Comparison of ENCODE assay signal across 8 cellular contexts in the genomic region with DNA sequence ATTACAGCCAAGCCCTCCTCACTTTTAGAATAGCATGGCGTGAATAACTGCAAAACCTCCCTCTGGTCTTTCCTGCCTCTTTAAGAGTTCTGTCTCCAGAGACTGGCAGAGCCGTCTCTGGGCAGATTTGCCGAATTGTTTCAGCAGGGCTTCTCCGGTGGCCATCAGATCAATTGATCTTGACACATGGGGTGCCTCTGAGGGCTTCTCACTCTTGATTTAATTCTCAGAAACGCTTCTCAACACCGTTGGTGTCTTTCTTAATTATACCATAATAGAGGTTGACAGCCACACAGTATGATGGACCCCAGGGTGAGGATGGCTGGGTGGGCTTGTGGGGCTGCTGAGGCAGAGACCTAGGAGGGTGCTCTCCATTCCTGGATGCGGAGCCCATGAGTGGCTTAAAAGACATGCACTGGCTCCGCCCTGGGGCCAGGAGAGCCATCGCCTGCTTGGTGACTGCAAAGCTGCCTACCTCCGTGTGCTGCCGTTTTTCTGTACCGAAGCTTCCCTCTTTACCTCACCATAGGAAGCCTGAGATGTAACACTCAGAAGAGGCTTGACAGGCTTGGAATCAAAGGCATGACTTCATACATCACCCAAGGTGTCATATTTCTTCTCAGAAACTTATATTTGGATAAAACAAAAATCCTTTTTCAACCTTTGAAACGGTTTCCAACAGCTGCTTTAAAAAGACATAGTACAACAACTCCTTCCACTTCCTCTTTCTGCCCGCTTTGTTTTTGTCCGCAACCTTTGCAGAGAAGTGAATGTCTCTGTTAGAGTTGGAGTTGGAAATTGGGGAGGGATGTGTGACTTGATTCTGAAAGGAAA.
DNase-seq lines count a peak whose midpoint lies in the region; ATAC-seq and TF ChIP-seq lines count a peak whose summit lies in the region.

No MANE protein-coding gene starts in this region.

- H3K4ac ChIP-seq in IMR-90 (ENCODE audit: low read depth, low read length), result no peak overlapping the region

- no peak overlapping the region for H3K18ac ChIP-seq in IMR-90 (ENCODE audit: low read depth, low read length)

- TF ChIP-seq POLR2A in IMR-90 (IDR thresholded peaks at IDR 0.05; ENCODE audit: low read depth, low read length) (no peak), suprapubic skin (IDR thresholded peaks at IDR 0.05) (no peak)

- H3K27ac ChIP-seq in IMR-90 (ENCODE audit: insufficient read depth, low read length), result no peak overlapping the region
- no peak overlapping the region for H3K27ac ChIP-seq in suprapubic skin

- no peaks in the 10 kb centered on the region for H3K27me3 Mint-ChIP-seq in central memory CD8-positive, alpha-beta T cell

- no peak overlapping the region for H2AK5ac ChIP-seq in IMR-90 (ENCODE audit: low read depth, low read length)

- H3K27me3 ChIP-seq in IMR-90 (ENCODE audit: control insufficient read depth, insufficient read depth, low read length) (no peaks in the 10 kb centered on the region), suprapubic skin (no peaks in the 10 kb centered on the region)

- no peak overlapping the region for H2AFZ ChIP-seq in IMR-90 (replicated peaks; ENCODE audit: low read length, poor library complexity)

- H4K5ac ChIP-seq in IMR-90 (ENCODE audit: low read depth, low read length), result no peak overlapping the region

- 84% methylated on average over 6 of the region's 15 CpGs; no CpG with 5 or more reads in 1 of the 2 experiments for WGBS in IMR-90 (ENCODE audit: extremely low coverage in 2 of 2, insufficient read length in 1 of 2), 2 experiments
- WGBS in suprapubic skin, result 76% methylated on average over 15 of the region's 15 CpGs

- no peak overlapping the region for H4K91ac ChIP-seq in IMR-90 (ENCODE audit: insufficient read depth, low read depth, low read length)

- H3K4me3 ChIP-seq in IMR-90 (ENCODE audit: insufficient read depth, low read depth, low read length), result no peak overlapping the region
- H3K4me3 ChIP-seq in suprapubic skin, result no peak overlapping the region

- no peak overlapping the region for H3K4me2 ChIP-seq in IMR-90 (ENCODE audit: low read depth, low read length)

- peaks cover 51 to 91% of the 10 kb centered on the region in 2 experiments for H3K79me1 ChIP-seq in IMR-90 (ENCODE audit: low read depth in 1 of 2, low read length in 2 of 2)

- H3K36me3 ChIP-seq in IMR-90 (ENCODE audit: control insufficient read depth, insufficient read depth, low read length) (no peaks in the 10 kb centered on the region), suprapubic skin (no peaks in the 10 kb centered on the region)

- H3K4me3 Mint-ChIP-seq in central memory CD8-positive, alpha-beta T cell, result no peak overlapping the region

- ATAC-seq in GM21423 (IDR thresholded peaks at IDR 0.05; ENCODE audit: unreplicated experiment) (peak; percentile 67), IMR-90 (ENCODE audit: low read depth) (no peak)
- peak; percentile 46 for ATAC-seq in central memory CD8-positive, alpha-beta T cell (replicated peaks; ENCODE audit: extremely low read depth, poor library complexity, severe bottlenecking)
- no peak for ATAC-seq in activated CD4-positive, CD25-positive, alpha-beta regulatory T cell treated with anti-CD3 and anti-CD28 coated beads, Interleukin-2, amount 50 U/mL, for 24 hours

- TF ChIP-seq EP300 in suprapubic skin (IDR thresholded peaks at IDR 0.05), result no peak

- no peak overlapping the region for H2BK120ac ChIP-seq in IMR-90 (ENCODE audit: low read depth, low read length)

- no peak for TF ChIP-seq RAD21 in IMR-90 (IDR thresholded peaks at IDR 0.05; ENCODE audit: low read length)

- POLR2A ChIA-PET in GM10248 (lab: Yijun Ruan, JAX), result no interaction called here
- POLR2A ChIA-PET in IMR-90 (lab: Charles Lee; ENCODE audit: unreplicated experiment), result no interaction called here

- TF ChIP-seq CTCF in GM10248 (IDR thresholded peaks at IDR 0.05; ENCODE audit: control extremely low read depth, extremely low read depth, low read depth, missing control alignments), result peak; percentile 36
- no peak for TF ChIP-seq CTCF in IMR-90 (conservative IDR thresholded peaks at IDR 0.05; ENCODE audit: low read depth, low read length)
- no peak for TF ChIP-seq CTCF in suprapubic skin (IDR thresholded peaks at IDR 0.05)

- H3K14ac ChIP-seq in IMR-90 (replicated peaks; ENCODE audit: low read depth, low read length), result no peak overlapping the region

- H3K9me3 ChIP-seq in IMR-90 (ENCODE audit: control insufficient read depth, insufficient read depth, low read length) (no peaks in the 10 kb centered on the region), suprapubic skin (no peaks in the 10 kb centered on the region)

- H3K9me3 Mint-ChIP-seq in central memory CD8-positive, alpha-beta T cell, result no peaks in the 10 kb centered on the region

- H3K4me1 ChIP-seq in IMR-90 (ENCODE audit: control insufficient read depth, insufficient read depth, low read length) (peaks cover 11% of the 10 kb centered on the region; the same call in 1 of the 2 replicates), suprapubic skin (peaks cover 14% of the 10 kb centered on the region)

- in situ Hi-C loops in IMR-90 (cut with MboI; ENCODE audit: low sequenced_read_pairs), result no loop called here

- H4K20me1 ChIP-seq in IMR-90 (ENCODE audit: insufficient read depth, low read length), result peaks cover 64% of the 10 kb centered on the region

- peak; percentile 62 for DNase-seq in GM10248 (ENCODE audit: extremely low spot score)
- peak; percentile 32 for DNase-seq in IMR-90
- DNase-seq in central memory CD8-positive, alpha-beta T cell (ENCODE audit: low spot score in 2 of 2), result no peak
- DNase-seq in DMS 273 (lab: John Stamatoyannopoulos, UW; ENCODE audit: unreplicated experiment), result no peak
- DNase-seq in NCI-H2029 (lab: John Stamatoyannopoulos, UW), result no peak
- DNase-seq in suprapubic skin (ENCODE audit: low spot score in 2 of 2), result no peak

- no peak overlapping the region for H2AK9ac ChIP-seq in IMR-90 (replicated peaks; ENCODE audit: low read depth, low read length, poor library complexity)

- no peak overlapping the region for H2BK20ac ChIP-seq in IMR-90 (ENCODE audit: low read depth, low read length)

- CTCF ChIA-PET in GM10248 (lab: Yijun Ruan, JAX), result interaction anchor here (0.6 to 1.6 kb wide), 6 partner anchors 16 to 433 kb away, joined by 3 to 4 read pairs (median 3); no protein-coding TSS in a partner anchor
- CTCF ChIA-PET in IMR-90 (lab: Yijun Ruan, JAX), result no interaction called here

- no peak overlapping the region for H3K23ac ChIP-seq in IMR-90 (ENCODE audit: low read depth, low read length)

- H3K36me3 Mint-ChIP-seq in central memory CD8-positive, alpha-beta T cell (ENCODE audit: insufficient read depth), result peaks cover 2% of the 10 kb centered on the region

- peaks cover 27% of the 10 kb centered on the region for H3K9me1 ChIP-seq in IMR-90 (ENCODE audit: insufficient read depth, low read length)

- intact Hi-C loops in IMR-90 (cut with micrococcal nuclease), result no loop called here

- H2BK5ac ChIP-seq in IMR-90 (ENCODE audit: low read depth, low read length, poor library complexity, severe bottlenecking), result no peak overlapping the region

- dilution Hi-C loops in IMR-90 (cut with HindIII; ENCODE audit: low sequenced_read_pairs, unreplicated experiment), result no loop called here

- no peak overlapping the region for H3K9ac ChIP-seq in IMR-90 (ENCODE audit: low read depth, low read length)

- no TSS peak for BruUV-seq in IMR-90 (replicated peaks; lab: Mats Ljungman, UMichigan)

- H3K27ac Mint-ChIP-seq in central memory CD8-positive, alpha-beta T cell (ENCODE audit: low read depth), result peak overlapping the region; percentile 35

- H3K56ac ChIP-seq in IMR-90 (ENCODE audit: extremely low read depth, insufficient read depth, low read length), result no peak overlapping the region

- H4K8ac ChIP-seq in IMR-90 (ENCODE audit: low read depth in 2 of 2, low read length in 2 of 2), result no peak overlapping the region

- no peak overlapping the region for H2BK15ac ChIP-seq in IMR-90 (ENCODE audit: low read depth, low read length)

- peaks cover 35% of the 10 kb centered on the region for H3K4me1 Mint-ChIP-seq in central memory CD8-positive, alpha-beta T cell

TF ChIP-seq in IMR-90, 13 proteins besides CTCF, POLR2A, EP300 and RAD21:
- TF ChIP-seq MAZ (IDR thresholded peaks at IDR 0.05; ENCODE audit: borderline replicate concordance, low read depth, low read length) (no peak), NFE2L2 (IDR thresholded peaks at IDR 0.05; ENCODE audit: low read depth, low read length) (no peak), CEBPB (IDR thresholded peaks at IDR 0.05; ENCODE audit: low read depth, low read length) (no peak), CHD1 (IDR thresholded peaks at IDR 0.05; ENCODE audit: low read depth, low read length) (no peak), FOS (IDR thresholded peaks at IDR 0.05; ENCODE audit: low read depth, low read length) (no peak), RFX5 (IDR thresholded peaks at IDR 0.05; ENCODE audit: low read depth, low read length) (no peak), BHLHE40 (IDR thresholded peaks at IDR 0.05; ENCODE audit: low read depth, low read length) (no peak), MXI1 (IDR thresholded peaks at IDR 0.05; ENCODE audit: borderline replicate concordance, low read depth, low read length) (no peak), RCOR1 (IDR thresholded peaks at IDR 0.05; ENCODE audit: insufficient replicate concordance, low read length) (no peak), SMC3 (IDR thresholded peaks at IDR 0.05; ENCODE audit: low read depth, low read length) (no peak), MAFK (IDR thresholded peaks at IDR 0.05; ENCODE audit: low read depth, low read length) (no peak)
- TF ChIP-seq, protein P1, sequence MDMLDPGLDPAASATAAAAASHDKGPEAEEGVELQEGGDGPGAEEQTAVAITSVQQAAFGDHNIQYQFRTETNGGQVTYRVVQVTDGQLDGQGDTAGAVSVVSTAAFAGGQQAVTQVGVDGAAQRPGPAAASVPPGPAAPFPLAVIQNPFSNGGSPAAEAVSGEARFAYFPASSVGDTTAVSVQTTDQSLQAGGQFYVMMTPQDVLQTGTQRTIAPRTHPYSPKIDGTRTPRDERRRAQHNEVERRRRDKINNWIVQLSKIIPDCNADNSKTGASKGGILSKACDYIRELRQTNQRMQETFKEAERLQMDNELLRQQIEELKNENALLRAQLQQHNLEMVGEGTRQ (IDR thresholded peaks at IDR 0.05; ENCODE audit: low read depth, low read length), result no peak
- TF ChIP-seq, protein P2, sequence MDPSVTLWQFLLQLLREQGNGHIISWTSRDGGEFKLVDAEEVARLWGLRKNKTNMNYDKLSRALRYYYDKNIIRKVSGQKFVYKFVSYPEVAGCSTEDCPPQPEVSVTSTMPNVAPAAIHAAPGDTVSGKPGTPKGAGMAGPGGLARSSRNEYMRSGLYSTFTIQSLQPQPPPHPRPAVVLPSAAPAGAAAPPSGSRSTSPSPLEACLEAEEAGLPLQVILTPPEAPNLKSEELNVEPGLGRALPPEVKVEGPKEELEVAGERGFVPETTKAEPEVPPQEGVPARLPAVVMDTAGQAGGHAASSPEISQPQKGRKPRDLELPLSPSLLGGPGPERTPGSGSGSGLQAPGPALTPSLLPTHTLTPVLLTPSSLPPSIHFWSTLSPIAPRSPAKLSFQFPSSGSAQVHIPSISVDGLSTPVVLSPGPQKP (IDR thresholded peaks at IDR 0.05; ENCODE audit: borderline replicate concordance, low read depth, low read length), result no peak
TF ChIP-seq in IMR-90: peak in this region for 0.

Comparison
In these comparisons a context has a peak if more than half of its experiments do, and no peak if none do; other contexts are left out.
1. DNase-seq: peak in GM10248 (single experiment) and IMR-90 (single experiment); none in central memory CD8-positive, alpha-beta T cell (0 of 2), DMS 273 (single experiment), NCI-H2029 (single experiment) and suprapubic skin (0 of 2).
2. ATAC-seq: peak in GM21423 (single experiment) and central memory CD8-positive, alpha-beta T cell (single experiment); none in IMR-90 (single experiment) and activated CD4-positive, CD25-positive, alpha-beta regulatory T cell treated with anti-CD3 and anti-CD28 coated beads, Interleukin-2, amount 50 U/mL, for 24 hours (0 of 2).